1 cellular context compared by ENCODE assay signal in the genomic region with DNA sequence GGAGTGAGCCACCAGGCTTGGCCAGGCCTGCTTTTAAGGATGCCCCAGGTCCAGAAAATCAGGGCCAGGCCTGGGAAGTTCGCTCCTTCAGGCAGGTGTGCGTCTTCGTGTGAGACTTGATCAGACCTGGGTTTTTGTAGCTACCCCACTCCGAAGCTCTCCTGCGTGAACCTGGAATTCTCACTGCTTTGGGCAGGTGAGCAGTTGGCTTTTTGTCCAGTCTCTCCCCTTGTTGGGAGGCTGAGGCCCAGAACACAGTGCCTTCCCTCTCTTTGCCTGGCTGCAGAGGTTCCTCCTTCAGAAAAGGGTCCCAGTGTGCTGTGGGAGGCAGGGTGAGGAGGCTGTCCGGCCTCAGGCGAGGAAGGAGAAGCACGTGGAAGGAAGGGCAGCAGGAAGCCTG.
TF ChIP-seq lines count a peak whose summit lies in the region.

No MANE protein-coding gene starts in this region.

TF ChIP-seq in GM12878, 131 proteins besides CTCF, POLR2A, EP300 and RAD21:
- TF ChIP-seq MXI1 (IDR thresholded peaks at IDR 0.05; ENCODE audit: low read depth, low read length): no peak
- TF ChIP-seq NR2C2 (IDR thresholded peaks at IDR 0.05; ENCODE audit: borderline replicate concordance, control insufficient read depth, insufficient read length, low read depth): no peak
- TF ChIP-seq ELK1 (IDR thresholded peaks at IDR 0.05; ENCODE audit: low read depth, low read length): no peak
- no peak for TF ChIP-seq KDM1A (IDR thresholded peaks at IDR 0.05; ENCODE audit: borderline replicate concordance)
- TF ChIP-seq E2F8 (IDR thresholded peaks at IDR 0.05; ENCODE audit: low read depth, partially characterized antibody): no peak
- TF ChIP-seq ZBED1 (IDR thresholded peaks at IDR 0.05; ENCODE audit: borderline replicate concordance): no peak
- TF ChIP-seq NKRF (conservative IDR thresholded peaks at IDR 0.05): no peak
- no peak for TF ChIP-seq TBL1XR1 (IDR thresholded peaks at IDR 0.05; ENCODE audit: low read depth, low read length)
- TF ChIP-seq DPF2 (IDR thresholded peaks at IDR 0.05): no peak
- no peak for TF ChIP-seq EZH2 (IDR thresholded peaks at IDR 0.05; ENCODE audit: borderline replicate concordance, control insufficient read depth, low read depth, low read length)
- no peak for TF ChIP-seq SIX5 (IDR thresholded peaks at IDR 0.05; ENCODE audit: low read depth, low read length, severe bottlenecking)
- TF ChIP-seq E2F4 (IDR thresholded peaks at IDR 0.05; ENCODE audit: low read depth, low read length): no peak
- TF ChIP-seq MLLT1 (IDR thresholded peaks at IDR 0.05): no peak
- no peak for TF ChIP-seq WRNIP1 (IDR thresholded peaks at IDR 0.05; ENCODE audit: borderline replicate concordance, low read depth, low read length)
- no peak for TF ChIP-seq RELB (IDR thresholded peaks at IDR 0.05; ENCODE audit: low read depth)
- TF ChIP-seq LARP7 (IDR thresholded peaks at IDR 0.05): no peak
- no peak for TF ChIP-seq PAX5 (IDR thresholded peaks at IDR 0.05; ENCODE audit: borderline replicate concordance, low read depth, low read length)
- TF ChIP-seq BHLHE40 (IDR thresholded peaks at IDR 0.05; ENCODE audit: borderline replicate concordance in 1 of 2, low read depth in 2 of 2, low read length in 1 of 2): no peak
- no peak for TF ChIP-seq RELA (IDR thresholded peaks at IDR 0.05; ENCODE audit: borderline replicate concordance, partially characterized antibody)
- TF ChIP-seq, protein P1, sequence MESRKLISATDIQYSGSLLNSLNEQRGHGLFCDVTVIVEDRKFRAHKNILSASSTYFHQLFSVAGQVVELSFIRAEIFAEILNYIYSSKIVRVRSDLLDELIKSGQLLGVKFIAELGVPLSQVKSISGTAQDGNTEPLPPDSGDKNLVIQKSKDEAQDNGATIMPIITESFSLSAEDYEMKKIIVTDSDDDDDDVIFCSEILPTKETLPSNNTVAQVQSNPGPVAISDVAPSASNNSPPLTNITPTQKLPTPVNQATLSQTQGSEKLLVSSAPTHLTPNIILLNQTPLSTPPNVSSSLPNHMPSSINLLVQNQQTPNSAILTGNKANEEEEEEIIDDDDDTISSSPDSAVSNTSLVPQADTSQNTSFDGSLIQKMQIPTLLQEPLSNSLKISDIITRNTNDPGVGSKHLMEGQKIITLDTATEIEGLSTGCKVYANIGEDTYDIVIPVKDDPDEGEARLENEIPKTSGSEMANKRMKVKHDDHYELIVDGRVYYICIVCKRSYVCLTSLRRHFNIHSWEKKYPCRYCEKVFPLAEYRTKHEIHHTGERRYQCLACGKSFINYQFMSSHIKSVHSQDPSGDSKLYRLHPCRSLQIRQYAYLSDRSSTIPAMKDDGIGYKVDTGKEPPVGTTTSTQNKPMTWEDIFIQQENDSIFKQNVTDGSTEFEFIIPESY (IDR thresholded peaks at IDR 0.05): no peak
